ENCODE assay signal across 25 cellular contexts in genomic region chr3:36647423-36647853, GRCh38.
DNase-seq lines count a peak whose midpoint lies in the region; FAIRE-seq and TF ChIP-seq lines count a peak whose summit lies in the region.
"Had no signal": no experiment of that assay in that cellular context is flagged by ENCODE, and none has a peak within 500 bp of the region (broad histone marks: within the 10 kb centered on the region; RNA-seq: fewer than 3 reads in every experiment).

No MANE protein-coding gene starts in this region.

- TF ChIP-seq CTCF in Calu3 (IDR thresholded peaks at IDR 0.05; ENCODE audit: unreplicated experiment) (no peak), bronchial epithelial cell (IDR thresholded peaks at IDR 0.05; ENCODE audit: insufficient read depth, low read length, severe bottlenecking) (no peak), transverse colon (IDR thresholded peaks at IDR 0.05) (no peak)

- H3K27me3 ChIP-seq in bronchial epithelial cell (ENCODE audit: control insufficient read depth, insufficient read depth, low read length) (no peaks in the 10 kb centered on the region), mesenchymal stem cell (ENCODE audit: control insufficient read depth in 1 of 2, insufficient read depth in 1 of 2, low read length in 2 of 2) (no peaks in the 10 kb centered on the region), transverse colon (no peaks in the 10 kb centered on the region)
- H3K27me3 ChIP-seq: upper lobe of left lung had no signal

- CTCF ChIA-PET in Calu3 (lab: Charles Lee): no interaction called here

- peak overlapping the region; percentile 89 for H3K27ac Mint-ChIP-seq in Calu3 (ENCODE audit: unreplicated experiment)
- H3K27ac Mint-ChIP-seq: activated CD4-positive, alpha-beta T cell treated with anti-CD3 and anti-CD28 coated beads, Interleukin-2, amount 10 ng/mL, durations not matched to agents 7 days and 5 days; mesothelial cell of epicardium; nephron; T-helper 1 cell treated with Interleukin-12 subunit alpha and Interleukin-12 subunit beta and Interleukin-4 antibody, amounts not matched to agents 30 μg/mL and 1 μg/mL, for 36 hours had no signal

- H4K91ac ChIP-seq in mesenchymal stem cell (ENCODE audit: low read length): no peak overlapping the region

- no peak overlapping the region for H3K18ac ChIP-seq in mesenchymal stem cell (ENCODE audit: low read depth in 1 of 2, low read length in 2 of 2)

- H2BK120ac ChIP-seq in mesenchymal stem cell (ENCODE audit: low read depth, low read length): no peak overlapping the region

- WGBS in mesenchymal stem cell: 77% methylated on average over 3 of the region's 3 CpGs
- 65 to 77% methylated on average over 3 of the region's 3 CpGs for WGBS in transverse colon (ENCODE audit: low coverage in 1 of 2), 2 donors

- H3K9ac ChIP-seq in mesenchymal stem cell (ENCODE audit: low read length): no peak overlapping the region

- TF ChIP-seq EP300 in transverse colon (IDR thresholded peaks at IDR 0.05; ENCODE audit: low read depth): no peak

- H3K36me3 Mint-ChIP-seq in Calu3 (ENCODE audit: insufficient read depth, unreplicated experiment): no peaks in the 10 kb centered on the region
- H3K36me3 Mint-ChIP-seq: mesothelial cell of epicardium had no signal

- TF ChIP-seq POLR2A in transverse colon (IDR thresholded peaks at IDR 0.05): no peak

- H2BK5ac ChIP-seq in mesenchymal stem cell (ENCODE audit: low read depth, low read length, poor library complexity, severe bottlenecking): no peak overlapping the region

- H3K4me3 ChIP-seq in bronchial epithelial cell (ENCODE audit: low read depth, low read length) (no peak overlapping the region), mesenchymal stem cell (ENCODE audit: insufficient read depth in 1 of 2, low read depth in 1 of 2, low read length in 2 of 2) (no peak overlapping the region), transverse colon (no peak overlapping the region)
- H3K4me3 ChIP-seq: dorsolateral prefrontal cortex, psoas muscle, spleen, upper lobe of left lung had no signal

- no peaks in the 10 kb centered on the region for H3K79me1 ChIP-seq in mesenchymal stem cell (replicated peaks; ENCODE audit: low read length, poor library complexity, severe bottlenecking)

- H3K36me3 ChIP-seq in bronchial epithelial cell (ENCODE audit: control insufficient read depth, insufficient read depth, low read length) (no peaks in the 10 kb centered on the region), mesenchymal stem cell (ENCODE audit: control insufficient read depth in 1 of 2, insufficient read depth in 2 of 2, low read depth in 1 of 2, low read length in 2 of 2) (no peaks in the 10 kb centered on the region), transverse colon (no peaks in the 10 kb centered on the region)
- H3K36me3 ChIP-seq: spleen, upper lobe of left lung had no signal

- no peak overlapping the region for H3K4me3 Mint-ChIP-seq in Calu3 (ENCODE audit: low read depth, unreplicated experiment)
- H3K4me3 Mint-ChIP-seq: activated CD4-positive, alpha-beta T cell treated with anti-CD3 and anti-CD28 coated beads, Interleukin-2, amount 10 ng/mL, durations not matched to agents 7 days and 5 days; mesothelial cell of epicardium; nephron; T-helper 1 cell treated with Interleukin-12 subunit alpha and Interleukin-12 subunit beta and Interleukin-4 antibody, amounts not matched to agents 30 μg/mL and 1 μg/mL, for 36 hours had no signal

- in situ Hi-C loops in transverse colon (cut with MboI; ENCODE audit: low pct_ligation_motif_present in 1 of 4, low pct_unique_long_range_greater_than_20kb in 1 of 4, low sequenced_read_pairs in 3 of 4): no loop called here

- H3K4me2 ChIP-seq in mesenchymal stem cell (ENCODE audit: low read length, poor library complexity, severe bottlenecking): no peak overlapping the region

- H3K14ac ChIP-seq in mesenchymal stem cell (ENCODE audit: low read length in 2 of 2): no peak overlapping the region

- H2AK5ac ChIP-seq in mesenchymal stem cell (ENCODE audit: low read length, severe bottlenecking): peak overlapping the region; percentile 5

- no peak for FAIRE-seq in bronchial epithelial cell (lab: Jason Lieb, UNC)

- no TSS peak for BruUV-seq in Calu3 (replicated peaks; lab: Mats Ljungman, UMichigan)

- H3K9me3 ChIP-seq in mesenchymal stem cell (ENCODE audit: control insufficient read depth, low read length): no peaks in the 10 kb centered on the region
- H3K9me3 ChIP-seq in transverse colon: no peaks in the 10 kb centered on the region
- H3K9me3 ChIP-seq: psoas muscle, spleen, upper lobe of left lung had no signal

- no peak overlapping the region for H3K4ac ChIP-seq in mesenchymal stem cell (ENCODE audit: low read depth in 1 of 2, low read length in 2 of 2)

- H3K23ac ChIP-seq in mesenchymal stem cell (ENCODE audit: low read length in 2 of 2): no peak overlapping the region

- H3K9me3 Mint-ChIP-seq in Calu3 (ENCODE audit: low read depth, unreplicated experiment): peaks cover 2% of the 10 kb centered on the region
- H3K9me3 Mint-ChIP-seq: activated CD4-positive, alpha-beta T cell treated with anti-CD3 and anti-CD28 coated beads, Interleukin-2, amount 10 ng/mL, durations not matched to agents 7 days and 5 days; mesothelial cell of epicardium; nephron; T-helper 1 cell treated with Interleukin-12 subunit alpha and Interleukin-12 subunit beta and Interleukin-4 antibody, amounts not matched to agents 30 μg/mL and 1 μg/mL, for 36 hours had no signal

- no peak overlapping the region for H3K27ac ChIP-seq in mesenchymal stem cell (ENCODE audit: low read length, poor library complexity, severe bottlenecking)
- no peak overlapping the region for H3K27ac ChIP-seq in transverse colon
- H3K27ac ChIP-seq: dorsolateral prefrontal cortex, psoas muscle, spleen, upper lobe of left lung, VCaP had no signal

- H2BK15ac ChIP-seq in mesenchymal stem cell (ENCODE audit: low read depth, poor library complexity, severe bottlenecking): no peak overlapping the region

- H3K4me1 ChIP-seq in mesenchymal stem cell (ENCODE audit: control insufficient read depth, insufficient read depth, low read depth, low read length) (peaks cover 6% of the 10 kb centered on the region), transverse colon (no peaks in the 10 kb centered on the region)
- H3K4me1 ChIP-seq: psoas muscle, spleen had no signal

- H3K4me1 Mint-ChIP-seq in Calu3 (ENCODE audit: low read depth, unreplicated experiment): peaks cover 36% of the 10 kb centered on the region
- H3K4me1 Mint-ChIP-seq: activated CD4-positive, alpha-beta T cell treated with anti-CD3 and anti-CD28 coated beads, Interleukin-2, amount 10 ng/mL, durations not matched to agents 7 days and 5 days; nephron had no signal

- intact Hi-C loops in Calu3 (cut with micrococcal nuclease; ENCODE audit: unreplicated experiment) (no loop called here), transverse colon (cut with DNase I; ENCODE audit: low total_unique reads) (no loop called here)

- no peak overlapping the region for H2BK12ac ChIP-seq in mesenchymal stem cell (ENCODE audit: low read length in 2 of 2)

- no peak overlapping the region for H4K8ac ChIP-seq in mesenchymal stem cell (ENCODE audit: low read length)

- H2AFZ ChIP-seq in mesenchymal stem cell (ENCODE audit: low read depth, low read length): no peak overlapping the region

- no peaks in the 10 kb centered on the region for H3K27me3 Mint-ChIP-seq in Calu3 (ENCODE audit: unreplicated experiment)

- DNase-seq in Calu3: no peak
- peak; percentile 84 for DNase-seq in OCI-M1 (lab: John Stamatoyannopoulos, UW)
- peak; percentile 25 for DNase-seq in bronchial epithelial cell (ENCODE audit: low read depth)
- DNase-seq in mesenchymal stem cell: peak; percentile 50
- no peak for DNase-seq in transverse colon
- DNase-seq in NCI-H510A treated with DMSO at 0.1 percent for 48 hours (lab: John Stamatoyannopoulos, UW): no peak
- DNase-seq in putamen (ENCODE audit: low spot score): no peak
- no peak for DNase-seq in stimulated activated naive CD4-positive, alpha-beta T cell treated with Interleukin-2 at 50 U/mL for 16 hours (lab: John Stamatoyannopoulos, UW)
- DNase-seq: activated CD4-positive, alpha-beta T cell treated with anti-CD3 and anti-CD28 coated beads, Interleukin-2, amount 10 ng/mL, durations not matched to agents 7 days and 5 days; activated CD8-positive, alpha-beta memory T cell treated with anti-CD3 and anti-CD28 coated beads, Interleukin-2, amount 50 U/mL, for 4 hours; DND-41; dorsolateral prefrontal cortex; left colon; NCI-H1417; NCI-H2107; NCI-H526 treated with DMSO at 0.1 percent for 48 hours; psoas muscle; SHP77 treated with DMSO at 0.1 percent for 48 hours; spleen; stimulated activated CD4-positive, alpha-beta T cell treated with anti-CD3 and anti-CD28 coated beads, Interleukin-4, amount 100 ng/mL, for 4 hours; upper lobe of left lung had no signal

Comparison
In these comparisons a context has a peak if more than half of its experiments do, and no peak if none do; other contexts are left out.
1. DNase-seq: peak in OCI-M1 (single experiment), bronchial epithelial cell (single experiment) and mesenchymal stem cell (single experiment); none in Calu3 (single experiment), transverse colon (single experiment), NCI-H510A treated with DMSO at 0.1 percent for 48 hours (single experiment), putamen (single experiment) and stimulated activated naive CD4-positive, alpha-beta T cell treated with Interleukin-2 at 50 U/mL for 16 hours (single experiment).